ENCODE assay signal across 25 cellular contexts in genomic region chr12:130167537-130167936, GRCh38. TPM values are rescaled to one million over a fixed set of nuclear protein-coding genes. Genes with fewer than 3 reads are reported as not detected.
"Had no signal": no experiment of that assay in that cellular context is flagged by ENCODE, and none has a peak within 500 bp of the region (broad histone marks: within the 10 kb centered on the region; RNA-seq: fewer than 3 reads in every experiment).

No MANE protein-coding gene starts in this region.

- H3K4me3 ChIP-seq: colonic mucosa, esophagus squamous epithelium, gastrocnemius medialis, heart right ventricle, left lung, lower lobe of right lung, mucosa of descending colon had no signal

- H3K4me1 ChIP-seq: colonic mucosa, gastrocnemius medialis had no signal

- DNase-seq: colonic mucosa; cortex of kidney; effector CD8-positive, alpha-beta T cell; effector memory CD8-positive, alpha-beta T cell; erythroblast; esophagus squamous epithelium; foreskin fibroblast; foreskin melanocyte; gastrocnemius medialis; glutamatergic neuron; heart right ventricle; hippocampal formation; left cardiac atrium; left lung; left ventricle myocardium superior; lower lobe of right lung; mesenchymal stem cell; mucosa of descending colon had no signal

- FAIRE-seq: endometrium, islet of Langerhans, keratinocyte had no signal

- H3K27ac ChIP-seq: colonic mucosa, epithelial cell of prostate, esophagus squamous epithelium, gastrocnemius medialis, heart right ventricle, left lung, lower lobe of right lung had no signal

- ATAC-seq: effector memory CD8-positive, alpha-beta T cell; esophagus mucosa; gastrocnemius medialis; heart right ventricle; left cardiac atrium; left lung; left ventricle myocardium superior; lower lobe of right lung; mucosa of descending colon had no signal

- H3K36me3 ChIP-seq: colonic mucosa, gastrocnemius medialis, heart right ventricle, left lung, lower lobe of right lung had no signal

- H3K9me3 ChIP-seq: colonic mucosa, esophagus squamous epithelium, gastrocnemius medialis, left lung, lower lobe of right lung, mucosa of descending colon had no signal

RNA-seq across cellular contexts. Expression of gene FZD10, which starts 5.3 kb away (rescaled TPM):
- total RNA-seq: glomerular endothelial cell, myocyte had no signal
